18 cellular contexts compared by ENCODE assay signal in the genomic region with DNA sequence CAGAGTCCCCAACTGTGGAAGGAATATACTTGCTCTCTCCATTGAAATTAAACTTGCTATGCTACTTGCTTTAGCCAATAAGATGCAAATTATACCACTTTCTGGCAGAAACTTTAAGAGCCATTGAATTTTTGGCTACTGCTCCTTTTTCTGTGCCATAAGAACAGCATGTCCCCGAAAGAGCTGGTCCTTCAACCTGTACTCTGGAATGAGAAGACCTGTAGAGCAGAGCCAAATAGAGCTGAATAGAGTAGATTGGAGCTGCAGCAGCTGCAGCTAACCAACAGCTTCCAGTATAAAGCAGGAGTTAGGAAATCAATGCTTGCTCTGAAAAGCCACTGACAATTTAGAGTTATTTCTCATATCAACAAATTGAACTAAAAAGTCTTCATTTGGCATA.
"Had no signal": no experiment of that assay in that cellular context is flagged by ENCODE, and none has a peak within 500 bp of the region (broad histone marks: within the 10 kb centered on the region; RNA-seq: fewer than 3 reads in every experiment).

No MANE protein-coding gene starts in this region.

- H3K27ac ChIP-seq: breast epithelium, gastroesophageal sphincter, neutrophil, SJCRH30, suprapubic skin had no signal

- H3K9me3 ChIP-seq: neutrophil, SJCRH30, suprapubic skin had no signal

- H3K27me3 Mint-ChIP-seq: natural killer cell treated with Interleukin-12 subunit alpha and Interleukin-12 subunit beta and Interleukin-15 and Interleukin-18, amount 100 ng/mL, for 72 hours had no signal

- H3K27me3 ChIP-seq: breast epithelium, gastroesophageal sphincter, neutrophil, SJCRH30, suprapubic skin had no signal

- H3K4me1 ChIP-seq: breast epithelium, SJCRH30 had no signal

- ATAC-seq: activated T-cell treated with anti-CD3 and anti-CD28 coated beads, Interleukin-2, amount 50 U/mL, for 4 hours; gastroesophageal sphincter; left colon; natural killer cell treated with Interleukin-12 subunit alpha and Interleukin-12 subunit beta and Interleukin-15 and Interleukin-18, amount 100 ng/mL, for 72 hours; stimulated activated naive CD8-positive, alpha-beta T cell treated with anti-CD3 and anti-CD28 coated beads, Interleukin-15, Interleukin-2, amounts not matched to agents 100 U/mL and 50 U/mL, for 24 hours had no signal

- DNase-seq: activated CD4-positive, alpha-beta T cell treated with anti-CD3 and anti-CD28 coated beads, Interleukin-2, amount 50 U/mL, for 1 hour; activated CD8-positive, alpha-beta memory T cell treated with anti-CD3 and anti-CD28 coated beads, Interleukin-2, amount 50 U/mL, for 4 hours; activated naive CD4-positive, alpha-beta T cell treated with anti-CD3 and anti-CD28 coated beads for 36 hours; activated T-cell treated with anti-CD3 and anti-CD28 coated beads, Interleukin-2, amount 50 U/mL, for 4 hours; effector CD4-positive, alpha-beta T cell; left colon; mesendoderm; posterior cingulate gyrus; retina; SJCRH30; stimulated activated CD4-positive, alpha-beta T cell treated with anti-CD3 and anti-CD28 coated beads, Interleukin-2, amount 100 ng/mL, for 24 hours; stimulated activated naive CD8-positive, alpha-beta T cell treated with anti-CD3 and anti-CD28 coated beads, Interleukin-15, Interleukin-2, amounts not matched to agents 100 U/mL and 50 U/mL, for 24 hours; T1000 had no signal

- H3K4me3 ChIP-seq: breast epithelium, gastroesophageal sphincter, SJCRH30, suprapubic skin had no signal

- H3K4me3 Mint-ChIP-seq: activated naive CD4-positive, alpha-beta T cell treated with anti-CD3 and anti-CD28 coated beads for 36 hours; activated T-cell treated with anti-CD3 and anti-CD28 coated beads, Interleukin-2, amount 50 U/mL, for 4 hours; natural killer cell treated with Interleukin-12 subunit alpha and Interleukin-12 subunit beta and Interleukin-15 and Interleukin-18, amount 100 ng/mL, for 72 hours had no signal

- H3K27ac Mint-ChIP-seq: activated naive CD4-positive, alpha-beta T cell treated with anti-CD3 and anti-CD28 coated beads for 36 hours; natural killer cell treated with Interleukin-12 subunit alpha and Interleukin-12 subunit beta and Interleukin-15 and Interleukin-18, amount 100 ng/mL, for 72 hours had no signal

- H3K36me3 ChIP-seq: breast epithelium, gastroesophageal sphincter, neutrophil, SJCRH30, suprapubic skin had no signal
